Comparison of ENCODE assay signal across 1 cellular context in the genomic region with DNA sequence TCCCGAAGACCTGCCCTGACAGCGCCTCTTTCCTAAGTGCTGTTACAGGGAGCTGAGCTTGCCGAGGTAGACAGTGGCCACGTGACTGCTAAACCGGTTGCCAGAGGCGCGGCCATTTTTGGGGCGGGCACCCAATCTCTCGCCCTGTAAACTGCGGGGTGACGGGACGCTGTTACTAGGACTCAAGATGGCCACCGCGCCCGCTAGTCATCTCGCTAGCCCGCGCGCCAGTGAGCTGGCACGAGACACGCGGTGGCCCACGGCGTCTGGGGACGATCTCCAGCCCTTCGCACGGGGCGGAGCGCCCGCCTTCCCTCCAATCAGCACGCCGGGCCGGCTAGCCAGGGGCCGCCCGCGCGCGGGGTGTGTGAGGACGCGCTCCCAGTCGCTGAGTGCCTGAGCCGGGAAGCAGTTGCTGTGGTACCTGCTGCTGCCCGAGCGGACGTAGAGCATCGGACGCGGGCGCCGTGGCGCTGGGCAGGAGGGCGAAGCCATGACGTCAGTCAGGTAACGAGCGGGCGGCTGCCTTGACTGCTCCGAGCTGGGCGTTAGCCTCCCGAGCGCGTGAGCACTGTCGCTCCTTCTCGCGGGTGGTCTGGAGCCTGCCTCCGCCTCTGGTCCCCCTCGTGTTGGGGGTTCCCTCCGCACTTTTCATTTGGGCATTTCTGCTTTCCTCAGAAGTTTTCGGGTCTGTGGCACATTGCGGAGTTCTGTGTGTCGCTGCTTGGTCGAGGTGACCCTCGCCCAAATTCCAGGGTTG.
TF ChIP-seq lines count a peak whose summit lies in the region.

No MANE protein-coding gene starts in this region.

TF ChIP-seq in HCT116, 20 proteins besides CTCF, POLR2A, EP300 and RAD21 (continued from another document):
- TF ChIP-seq REST (IDR thresholded peaks at IDR 0.05; ENCODE audit: low read depth) (no peak), YY1 (IDR thresholded peaks at IDR 0.05; ENCODE audit: extremely low read depth, insufficient replicate concordance, low read depth, low read length) (peak; percentile 97), TCF7L2 (IDR thresholded peaks at IDR 0.05; ENCODE audit: borderline replicate concordance, extremely low read depth, insufficient read depth, insufficient read length) (peak; percentile 60), ZNF274 (IDR thresholded peaks at IDR 0.05; ENCODE audit: low read depth, low read length) (no peak), ZBTB33 (IDR thresholded peaks at IDR 0.05; ENCODE audit: extremely low read depth, insufficient replicate concordance, low read length) (no peak), SIN3A (IDR thresholded peaks at IDR 0.05; ENCODE audit: low read depth) (peak; percentile 78), SRF (IDR thresholded peaks at IDR 0.05; ENCODE audit: low read depth) (peak; percentile 80; the same call in 1 of the 2 replicates), SP1 (IDR thresholded peaks at IDR 0.05; ENCODE audit: low read depth) (peak; percentile 38; the same call in 1 of the 2 replicates), EZH2 (IDR thresholded peaks at IDR 0.05) (no peak), FOSL1 (IDR thresholded peaks at IDR 0.05; ENCODE audit: low read depth) (no peak)
